In genomic region chr14:87332001-87332400, GRCh38 we compare ENCODE assay signal across 21 cellular contexts.
DNase-seq lines count a peak whose midpoint lies in the region; FAIRE-seq and TF ChIP-seq lines count a peak whose summit lies in the region.
"Had no signal": no experiment of that assay in that cellular context is flagged by ENCODE, and none has a peak within 500 bp of the region (broad histone marks: within the 10 kb centered on the region; RNA-seq: fewer than 3 reads in every experiment).

No MANE protein-coding gene starts in this region.

- H3K9me3 ChIP-seq in keratinocyte (ENCODE audit: control insufficient read depth, low read depth, low read length): no peaks in the 10 kb centered on the region
- H3K9me3 ChIP-seq: adrenal gland had no signal

- TF ChIP-seq CTCF in cardiac fibroblast (IDR thresholded peaks at IDR 0.05; ENCODE audit: low read depth, low read length) (no peak), keratinocyte (optimal IDR thresholded peaks at IDR 0.05 in 1 of 3, IDR thresholded peaks at IDR 0.05 in 1 of 3, conservative IDR thresholded peaks at IDR 0.05 in 1 of 3; ENCODE audit: extremely low read depth in 1 of 3, insufficient read depth in 2 of 3, low read length in 3 of 3) (no peak), GM13977 (IDR thresholded peaks at IDR 0.05; ENCODE audit: extremely low read depth, insufficient read depth, missing control alignments) (no peak)

- no peaks in the 10 kb centered on the region for H3K79me2 ChIP-seq in keratinocyte (ENCODE audit: control insufficient read depth, insufficient read depth, low read length)

- no peaks in the 10 kb centered on the region for H4K20me1 ChIP-seq in keratinocyte (ENCODE audit: control insufficient read depth, extremely low read depth, insufficient read depth, low read length)

- H3K36me3 ChIP-seq in keratinocyte (ENCODE audit: control insufficient read depth in 2 of 2, extremely low read depth in 1 of 2, insufficient read depth in 2 of 2, low read length in 2 of 2): no peaks in the 10 kb centered on the region
- H3K36me3 ChIP-seq: adrenal gland had no signal

- H3K4me3 ChIP-seq in cardiac fibroblast (replicated peaks in 1 of 2; ENCODE audit: low read depth in 2 of 2, low read length in 2 of 2) (no peak overlapping the region), keratinocyte (ENCODE audit: control insufficient read depth in 2 of 3, extremely low read depth in 1 of 3, insufficient read depth in 2 of 3, low read depth in 1 of 3, low read length in 3 of 3) (no peak overlapping the region)
- H3K4me3 ChIP-seq: adrenal gland, smooth muscle cell had no signal

- FAIRE-seq in keratinocyte (lab: Jason Lieb, UNC): no peak
- FAIRE-seq: frontal cortex had no signal

- in situ Hi-C loops in GM13977 (cut with MboI; ENCODE audit: low pct_unique_long_range_greater_than_20kb, low sequenced_read_pairs, unreplicated experiment): no loop called here

- H3K4me1 ChIP-seq in keratinocyte (ENCODE audit: control insufficient read depth, extremely low read depth, insufficient read depth, low read length): no peaks in the 10 kb centered on the region
- H3K4me1 ChIP-seq: adrenal gland had no signal

- no peak overlapping the region for H3K27ac ChIP-seq in keratinocyte (ENCODE audit: control insufficient read depth, insufficient read depth, low read length)
- H3K27ac ChIP-seq: adrenal gland had no signal

- no peak overlapping the region for H2AFZ ChIP-seq in keratinocyte (ENCODE audit: control insufficient read depth, low read length)

- H3K9me1 ChIP-seq in keratinocyte (ENCODE audit: control insufficient read depth, extremely low read depth, insufficient read depth, low read length): no peaks in the 10 kb centered on the region

- no peaks in the 10 kb centered on the region for H3K27me3 ChIP-seq in keratinocyte (ENCODE audit: control insufficient read depth, extremely low read depth, insufficient read depth, low read length)
- H3K27me3 ChIP-seq: adrenal gland had no signal

- DNase-seq in AG08396 (ENCODE audit: low spot score) (peak; percentile 22), HPDE6-E6E7 (ENCODE audit: extremely low spot score) (peak; percentile 21), cardiac fibroblast (ENCODE audit: low read depth in 2 of 2) (peak; percentile 0 to 30), keratinocyte (ENCODE audit: low read depth, low spot score) (peak; percentile 48), GM13977 (ENCODE audit: low spot score) (no peak)
- DNase-seq in stimulated activated CD4-positive, alpha-beta T cell treated with anti-CD3 and anti-CD28 coated beads, Interleukin-2, amount 100 ng/mL, for 24 hours: no peak
- DNase-seq in activated CD4-positive, alpha-beta T cell treated with anti-CD3 and anti-CD28 coated beads for 4 hours: no peak
- DNase-seq in stimulated activated CD4-positive, alpha-beta T cell treated with anti-CD3 and anti-CD28 coated beads, Interleukin-15, amount 100 ng/mL, for 24 hours: no peak
- DNase-seq: activated CD4-positive, alpha-beta T cell treated with anti-CD3 and anti-CD28 coated beads, Interleukin-2, amount 10 ng/mL, durations not matched to agents 7 days and 5 days; activated gamma-delta T cell; adrenal gland; CD4-positive, alpha-beta memory T cell; effector CD4-positive, alpha-beta T cell; Kasumi-1; NCI-H1092; NCI-H2029; NCI-H510A treated with DMSO at 0.1 percent for 48 hours; Right ventricle myocardium superior; stimulated activated CD4-positive, alpha-beta T cell treated with anti-CD3 and anti-CD28 coated beads, Interleukin-4, amount 100 ng/mL, for 4 hours had no signal

- no peak overlapping the region for H3K9ac ChIP-seq in keratinocyte (ENCODE audit: control insufficient read depth, extremely low read depth, insufficient read depth, low read length)

- no peak overlapping the region for H3K4me2 ChIP-seq in keratinocyte (ENCODE audit: control insufficient read depth, extremely low read depth, insufficient read depth, low read depth, low read length)
- H3K4me2 ChIP-seq: smooth muscle cell had no signal

- dilution Hi-C loops in keratinocyte (cut with MboI; ENCODE audit: extremely low pct_ligation_motif_present, low sequenced_read_pairs): no loop called here

Comparison
In these comparisons a context has a peak if more than half of its experiments do, and no peak if none do; other contexts are left out.
1. DNase-seq: peak in AG08396 (single experiment), HPDE6-E6E7 (single experiment), cardiac fibroblast (2 of 2) and keratinocyte (single experiment); none in stimulated activated CD4-positive, alpha-beta T cell treated with anti-CD3 and anti-CD28 coated beads, Interleukin-2, amount 100 ng/mL, for 24 hours (0 of 2), GM13977 (single experiment), activated CD4-positive, alpha-beta T cell treated with anti-CD3 and anti-CD28 coated beads for 4 hours (0 of 2) and stimulated activated CD4-positive, alpha-beta T cell treated with anti-CD3 and anti-CD28 coated beads, Interleukin-15, amount 100 ng/mL, for 24 hours (single experiment).